Comparison of ENCODE assay signal across 17 cellular contexts in genomic region chr3:143301502-143301901, GRCh38.
"Had no signal": no experiment of that assay in that cellular context is flagged by ENCODE, and none has a peak within 500 bp of the region (broad histone marks: within the 10 kb centered on the region; RNA-seq: fewer than 3 reads in every experiment).

No MANE protein-coding gene starts in this region.

- H3K36me3 Mint-ChIP-seq: naive thymus-derived CD8-positive, alpha-beta T cell had no signal

- H3K4me3 Mint-ChIP-seq: activated B cell treated with CpG ODN at 0.5 μM for 24 hours; activated CD4-positive, alpha-beta memory T cell treated with anti-CD3 and anti-CD28 coated beads, Interleukin-2, amount 10 ng/mL, durations not matched to agents 7 days and 5 days; activated naive CD8-positive, alpha-beta T cell treated with anti-CD3 and anti-CD28 coated beads, Interleukin-2, amount 10 ng/mL, durations not matched to agents 7 days and 5 days; activated T-helper 1 cell treated with anti-CD3 and anti-CD28 coated beads, Interleukin-12 subunit alpha, Interleukin-12 subunit beta, Interleukin-2, Interleukin-4 antibody, amounts not matched to agents 30 ng/mL and 10 ng/mL and 1 ng/mL, durations not matched to agents 14 hours and 24 hours and 36 hours; naive thymus-derived CD8-positive, alpha-beta T cell; T-helper 1 cell treated with Interleukin-12 subunit alpha and Interleukin-12 subunit beta and Interleukin-4 antibody, amounts not matched to agents 30 μg/mL and 1 μg/mL, for 36 hours had no signal

- H3K27me3 ChIP-seq: left lung, thyroid gland had no signal

- H3K27ac ChIP-seq: thyroid gland had no signal

- H3K36me3 ChIP-seq: left lung, thyroid gland had no signal

- H3K27ac Mint-ChIP-seq: activated B cell treated with CpG ODN at 0.5 μM for 24 hours; activated CD4-positive, alpha-beta memory T cell treated with anti-CD3 and anti-CD28 coated beads, Interleukin-2, amount 10 ng/mL, durations not matched to agents 7 days and 5 days; activated naive CD8-positive, alpha-beta T cell treated with anti-CD3 and anti-CD28 coated beads, Interleukin-2, amount 10 ng/mL, durations not matched to agents 7 days and 5 days; activated T-helper 1 cell treated with anti-CD3 and anti-CD28 coated beads, Interleukin-12 subunit alpha, Interleukin-12 subunit beta, Interleukin-2, Interleukin-4 antibody, amounts not matched to agents 30 ng/mL and 10 ng/mL and 1 ng/mL, durations not matched to agents 14 hours and 24 hours and 36 hours; progenitor cell of endocrine pancreas; T-helper 1 cell treated with Interleukin-12 subunit alpha and Interleukin-12 subunit beta and Interleukin-4 antibody, amounts not matched to agents 30 μg/mL and 1 μg/mL, for 36 hours had no signal

- H3K9me3 Mint-ChIP-seq: activated B cell treated with CpG ODN at 0.5 μM for 24 hours; activated CD4-positive, alpha-beta memory T cell treated with anti-CD3 and anti-CD28 coated beads, Interleukin-2, amount 10 ng/mL, durations not matched to agents 7 days and 5 days; activated naive CD8-positive, alpha-beta T cell treated with anti-CD3 and anti-CD28 coated beads, Interleukin-2, amount 10 ng/mL, durations not matched to agents 7 days and 5 days; activated T-helper 1 cell treated with anti-CD3 and anti-CD28 coated beads, Interleukin-12 subunit alpha, Interleukin-12 subunit beta, Interleukin-2, Interleukin-4 antibody, amounts not matched to agents 30 ng/mL and 10 ng/mL and 1 ng/mL, durations not matched to agents 14 hours and 24 hours and 36 hours; naive thymus-derived CD8-positive, alpha-beta T cell had no signal

- H3K4me3 ChIP-seq: left lung, lung, thyroid gland had no signal

- H3K27me3 Mint-ChIP-seq: activated B cell treated with CpG ODN at 0.5 μM for 24 hours; activated CD4-positive, alpha-beta memory T cell treated with anti-CD3 and anti-CD28 coated beads, Interleukin-2, amount 10 ng/mL, durations not matched to agents 7 days and 5 days; activated naive CD8-positive, alpha-beta T cell treated with anti-CD3 and anti-CD28 coated beads, Interleukin-2, amount 10 ng/mL, durations not matched to agents 7 days and 5 days; naive thymus-derived CD8-positive, alpha-beta T cell had no signal

- ATAC-seq: left lung; naive thymus-derived CD8-positive, alpha-beta T cell had no signal

- H3K9me3 ChIP-seq: left lung, thyroid gland had no signal

- DNase-seq: activated B cell treated with CpG ODN at 0.5 μM for 24 hours; activated CD4-positive, alpha-beta memory T cell treated with anti-CD3 and anti-CD28 coated beads, Interleukin-2, amount 10 ng/mL, durations not matched to agents 7 days and 5 days; activated CD4-positive, alpha-beta T cell treated with anti-CD3 and anti-CD28 coated beads for 48 hours; activated naive CD8-positive, alpha-beta T cell treated with anti-CD3 and anti-CD28 coated beads, Interleukin-2, amount 10 ng/mL, durations not matched to agents 7 days and 5 days; amygdala; foreskin fibroblast; left lung; naive thymus-derived CD8-positive, alpha-beta T cell; stimulated activated CD4-positive, alpha-beta T cell treated with anti-CD3 and anti-CD28 coated beads, Interleukin-2, amount 100 ng/mL, for 48 hours; stimulated activated CD8-positive, alpha-beta memory T cell treated with anti-CD3 and anti-CD28 coated beads, Interleukin-4, amount 100 ng/mL, for 48 hours; stimulated activated naive CD4-positive, alpha-beta T cell treated with Interleukin-2 at 50 U/mL for 16 hours; substantia nigra; thyroid gland had no signal
